In the genomic region with DNA sequence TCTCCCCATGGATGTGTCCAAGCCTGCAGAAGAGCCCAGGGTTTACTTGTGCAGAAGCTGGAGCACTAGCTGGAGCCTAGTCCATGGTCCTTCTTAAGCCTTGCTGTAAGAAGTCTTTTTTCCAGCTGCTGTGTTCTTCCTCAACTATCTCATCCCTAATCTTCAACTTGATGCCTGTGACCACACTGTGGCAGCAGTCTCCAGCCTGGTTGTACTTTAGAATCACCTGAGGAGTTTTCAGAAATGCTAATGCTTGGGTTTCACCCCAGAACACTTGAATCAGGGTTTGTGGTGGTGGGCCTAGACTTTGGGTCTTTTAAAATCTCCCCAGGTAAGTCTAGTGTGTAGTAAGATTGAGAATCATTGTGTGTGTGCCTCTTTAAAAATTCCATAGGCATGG, we compare ENCODE assay signal across 28 cellular contexts.
"Had no signal": no experiment of that assay in that cellular context is flagged by ENCODE, and none has a peak within 500 bp of the region (broad histone marks: within the 10 kb centered on the region; RNA-seq: fewer than 3 reads in every experiment).

No MANE protein-coding gene starts in this region.

- ATAC-seq: body of pancreas; gastroesophageal sphincter; left colon; naive thymus-derived CD4-positive, alpha-beta T cell; stimulated activated naive CD8-positive, alpha-beta T cell treated with anti-CD3 and anti-CD28 coated beads, Interleukin-15, amount 100 ng/mL, for 72 hours had no signal

- H3K27me3 Mint-ChIP-seq: activated naive CD8-positive, alpha-beta T cell treated with anti-CD3 and anti-CD28 coated beads for 36 hours; progenitor cell of endocrine pancreas; stimulated activated naive CD8-positive, alpha-beta T cell treated with anti-CD3 and anti-CD28 coated beads, Interleukin-15, amount 100 ng/mL, for 72 hours; type B pancreatic cell had no signal

- H3K36me3 ChIP-seq: adrenal gland, colonic mucosa, gastroesophageal sphincter, ovary, sigmoid colon, vagina had no signal

- H3K9me3 Mint-ChIP-seq: activated naive CD4-positive, alpha-beta T cell treated with anti-CD3 and anti-CD28 coated beads for 36 hours; activated naive CD8-positive, alpha-beta T cell treated with anti-CD3 and anti-CD28 coated beads for 36 hours; type B pancreatic cell had no signal

- H3K4me3 Mint-ChIP-seq: activated naive CD4-positive, alpha-beta T cell treated with anti-CD3 and anti-CD28 coated beads for 36 hours; activated naive CD8-positive, alpha-beta T cell treated with anti-CD3 and anti-CD28 coated beads for 36 hours; naive thymus-derived CD4-positive, alpha-beta T cell; stimulated activated effector memory CD8-positive, alpha-beta T cell treated with anti-CD3 and anti-CD28 coated beads, Interleukin-12 subunit alpha, Interleukin-12 subunit beta, amount 100 ng/mL, for 72 hours; stimulated activated naive CD8-positive, alpha-beta T cell treated with anti-CD3 and anti-CD28 coated beads, Interleukin-15, amount 100 ng/mL, for 72 hours; type B pancreatic cell had no signal

- H3K27me3 ChIP-seq: adrenal gland, body of pancreas, colonic mucosa, gastroesophageal sphincter, hepatocyte, ovary, sigmoid colon, vagina had no signal

- DNase-seq: activated CD4-positive, alpha-beta T cell treated with anti-CD3 and anti-CD28 coated beads for 4 hours; activated CD4-positive, alpha-beta T cell treated with anti-CD3 and anti-CD28 coated beads, Interleukin-2, amount 50 U/mL, for 4 hours; activated effector memory CD4-positive, alpha-beta T cell treated with Interleukin-2 at 50 U/mL for 16 hours; activated naive CD4-positive, alpha-beta T cell treated with anti-CD3 and anti-CD28 coated beads for 36 hours; activated naive CD8-positive, alpha-beta T cell treated with anti-CD3 and anti-CD28 coated beads for 36 hours; activated T-cell treated with anti-CD3 and anti-CD28 coated beads for 4 hours; adrenal gland; aorta; body of pancreas; cerebellar nuclear complex; colonic mucosa; effector CD8-positive, alpha-beta T cell; kidney; left colon; midbrain; naive thymus-derived CD4-positive, alpha-beta T cell; ovary; sigmoid colon; small intestine; stimulated activated CD4-positive, alpha-beta T cell treated with anti-CD3 and anti-CD28 coated beads, Interleukin-4, amount 100 ng/mL, for 24 hours; stimulated activated naive CD8-positive, alpha-beta T cell treated with anti-CD3 and anti-CD28 coated beads, Interleukin-15, amount 100 ng/mL, for 72 hours; substantia nigra had no signal

- H3K27ac ChIP-seq: adrenal gland, body of pancreas, colonic mucosa, gastroesophageal sphincter, hepatocyte, ovary, sigmoid colon, vagina had no signal

- H3K27ac Mint-ChIP-seq: activated naive CD4-positive, alpha-beta T cell treated with anti-CD3 and anti-CD28 coated beads for 36 hours; activated naive CD8-positive, alpha-beta T cell treated with anti-CD3 and anti-CD28 coated beads for 36 hours; naive thymus-derived CD4-positive, alpha-beta T cell; progenitor cell of endocrine pancreas; stimulated activated effector memory CD8-positive, alpha-beta T cell treated with anti-CD3 and anti-CD28 coated beads, Interleukin-12 subunit alpha, Interleukin-12 subunit beta, amount 100 ng/mL, for 72 hours; stimulated activated naive CD8-positive, alpha-beta T cell treated with anti-CD3 and anti-CD28 coated beads, Interleukin-15, amount 100 ng/mL, for 72 hours; type B pancreatic cell had no signal

- H3K4me1 ChIP-seq: adrenal gland, body of pancreas, colonic mucosa, gastroesophageal sphincter, sigmoid colon, vagina had no signal

- H3K4me3 ChIP-seq: adrenal gland, body of pancreas, colonic mucosa, gastroesophageal sphincter, hepatocyte, ovary, sigmoid colon, vagina had no signal

- H3K79me2 ChIP-seq: hepatocyte had no signal

- H3K4me1 Mint-ChIP-seq: activated naive CD8-positive, alpha-beta T cell treated with anti-CD3 and anti-CD28 coated beads for 36 hours; naive thymus-derived CD4-positive, alpha-beta T cell; stimulated activated effector memory CD8-positive, alpha-beta T cell treated with anti-CD3 and anti-CD28 coated beads, Interleukin-12 subunit alpha, Interleukin-12 subunit beta, amount 100 ng/mL, for 72 hours; stimulated activated naive CD8-positive, alpha-beta T cell treated with anti-CD3 and anti-CD28 coated beads, Interleukin-15, amount 100 ng/mL, for 72 hours had no signal

- H3K36me3 Mint-ChIP-seq: activated naive CD8-positive, alpha-beta T cell treated with anti-CD3 and anti-CD28 coated beads for 36 hours; naive thymus-derived CD4-positive, alpha-beta T cell; stimulated activated effector memory CD8-positive, alpha-beta T cell treated with anti-CD3 and anti-CD28 coated beads, Interleukin-12 subunit alpha, Interleukin-12 subunit beta, amount 100 ng/mL, for 72 hours; type B pancreatic cell had no signal

- H3K9me3 ChIP-seq: adrenal gland, body of pancreas, colonic mucosa, gastroesophageal sphincter, ovary, vagina had no signal

- H2AFZ ChIP-seq: hepatocyte had no signal

- H3K4me2 ChIP-seq: hepatocyte had no signal
